Comparison of ENCODE assay signal across 8 cellular contexts in the genomic region with DNA sequence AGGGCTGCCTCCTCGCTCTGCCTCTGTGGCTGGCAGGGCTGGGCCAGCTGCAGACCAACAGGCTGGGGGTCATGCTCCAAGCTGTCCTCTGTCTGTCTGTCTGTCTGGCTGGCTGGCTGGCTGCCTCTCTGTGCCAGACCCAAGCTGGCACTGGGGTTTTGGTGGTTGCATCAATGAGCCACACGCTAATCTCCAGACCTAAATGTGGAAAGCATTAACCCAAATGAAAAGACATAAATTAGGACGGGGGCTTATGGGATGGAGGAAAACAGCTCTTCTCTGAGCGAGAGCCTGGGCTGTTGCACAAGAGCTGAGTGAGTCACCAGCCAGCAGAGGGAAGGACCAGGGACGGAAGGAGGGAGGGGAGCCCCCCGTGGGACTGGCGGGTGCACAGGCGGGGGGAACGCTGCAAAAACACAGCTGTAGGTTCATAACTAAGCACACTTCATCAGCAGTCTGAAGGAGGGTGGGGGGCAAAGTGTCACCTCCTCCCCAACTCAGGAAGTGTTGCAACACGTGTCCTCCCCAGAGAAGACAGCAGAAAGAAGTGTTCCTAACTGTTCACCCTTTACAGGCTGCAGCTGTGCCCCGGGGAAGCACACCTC.
DNase-seq lines count a peak whose midpoint lies in the region; ATAC-seq and TF ChIP-seq lines count a peak whose summit lies in the region.

No MANE protein-coding gene starts in this region.

- POLR2A ChIA-PET in activated CD4-positive, alpha-beta T cell treated with anti-CD3 and anti-CD28 coated beads for 36 hours (lab: Charles Lee): no interaction called here

- H3K27me3 ChIP-seq in mesenchymal stem cell (ENCODE audit: control insufficient read depth in 1 of 2, insufficient read depth in 1 of 2, low read length in 2 of 2): no peaks in the 10 kb centered on the region

- H3K23ac ChIP-seq in mesenchymal stem cell (ENCODE audit: low read length in 2 of 2): peak overlapping the region in 1 of 2 experiments; percentile 24

- no peak overlapping the region for H2AFZ ChIP-seq in mesenchymal stem cell (ENCODE audit: low read depth, low read length)

- peak overlapping the region; percentile 91 to 99 for H3K18ac ChIP-seq in mesenchymal stem cell (ENCODE audit: low read depth in 1 of 2, low read length in 2 of 2)

- H3K4me1 Mint-ChIP-seq in activated CD4-positive, alpha-beta T cell treated with anti-CD3 and anti-CD28 coated beads for 36 hours: peaks cover 36% of the 10 kb centered on the region

- peak overlapping the region; percentile 99 for H4K91ac ChIP-seq in mesenchymal stem cell (ENCODE audit: low read length)

- intact Hi-C loops in activated CD4-positive, alpha-beta T cell treated with anti-CD3 and anti-CD28 coated beads for 36 hours (cut with DNase I, micrococcal nuclease): no loop called here

- peaks cover 34% of the 10 kb centered on the region for H3K4me1 ChIP-seq in mesenchymal stem cell (ENCODE audit: control insufficient read depth, insufficient read depth, low read depth, low read length)

- ATAC-seq in GM18502 (IDR thresholded peaks at IDR 0.05; ENCODE audit: poor library complexity, unreplicated experiment): peak; percentile 60
- peak; percentile 86 for ATAC-seq in activated CD4-positive, alpha-beta T cell treated with anti-CD3 and anti-CD28 coated beads for 36 hours

- H2BK15ac ChIP-seq in mesenchymal stem cell (ENCODE audit: low read depth, poor library complexity, severe bottlenecking): no peak overlapping the region

- H3K9ac ChIP-seq in mesenchymal stem cell (ENCODE audit: low read length): peak overlapping the region; percentile 94

- peak overlapping the region; percentile 37 for H3K4me3 ChIP-seq in choroid plexus epithelial cell (ENCODE audit: low read depth, low read length)
- H3K4me3 ChIP-seq in mesenchymal stem cell (ENCODE audit: insufficient read depth in 1 of 2, low read depth in 1 of 2, low read length in 2 of 2): peak overlapping the region in 1 of 2 experiments; percentile 59

- no peaks in the 10 kb centered on the region for H3K9me3 Mint-ChIP-seq in activated CD4-positive, alpha-beta T cell treated with anti-CD3 and anti-CD28 coated beads for 36 hours (ENCODE audit: low read depth)

- H3K27ac ChIP-seq in mesenchymal stem cell (ENCODE audit: low read length, poor library complexity, severe bottlenecking): peak overlapping the region; percentile 93

- WGBS in mesenchymal stem cell: under 1% methylated on average over 8 of the region's 11 CpGs

- peak overlapping the region; percentile 96 for H3K4ac ChIP-seq in mesenchymal stem cell (ENCODE audit: low read depth in 1 of 2, low read length in 2 of 2)

- H2AK5ac ChIP-seq in mesenchymal stem cell (ENCODE audit: low read length, severe bottlenecking): no peak overlapping the region

- no peaks in the 10 kb centered on the region for H3K36me3 Mint-ChIP-seq in activated CD4-positive, alpha-beta T cell treated with anti-CD3 and anti-CD28 coated beads for 36 hours (ENCODE audit: low read depth)

- CTCF ChIA-PET in activated CD4-positive, alpha-beta T cell treated with anti-CD3 and anti-CD28 coated beads for 36 hours (lab: Charles Lee): interaction anchor here (1.0 kb wide), 1 partner anchor 126 kb away, joined by 3 read pairs; no protein-coding TSS in a partner anchor

- H4K8ac ChIP-seq in mesenchymal stem cell (ENCODE audit: low read length): peak overlapping the region; percentile 86

- peak; percentile 19 for DNase-seq in HK-2 (ENCODE audit: unreplicated experiment)
- DNase-seq in activated CD4-positive, alpha-beta T cell treated with anti-CD3 and anti-CD28 coated beads for 36 hours: peak; percentile 77
- peak; percentile 98 for DNase-seq in choroid plexus epithelial cell (ENCODE audit: low read depth)
- DNase-seq in mesenchymal stem cell: peak; percentile 99
- peak; percentile 36 to 57 for DNase-seq in stimulated activated CD8-positive, alpha-beta memory T cell treated with anti-CD3 and anti-CD28 coated beads, Interleukin-2, amount 100 ng/mL, for 48 hours (ENCODE audit: low read depth in 2 of 2)
- DNase-seq in DMS53 (lab: John Stamatoyannopoulos, UW): no peak
- no peak for DNase-seq in NCI-H748 (lab: John Stamatoyannopoulos, UW; ENCODE audit: unreplicated experiment)

- peak overlapping the region; percentile 15 for H3K4me2 ChIP-seq in mesenchymal stem cell (ENCODE audit: low read length, poor library complexity, severe bottlenecking)

- no peaks in the 10 kb centered on the region for H3K9me3 ChIP-seq in mesenchymal stem cell (ENCODE audit: control insufficient read depth, low read length)

- H2BK12ac ChIP-seq in mesenchymal stem cell (ENCODE audit: low read length in 2 of 2): peak overlapping the region; percentile 93 to 97

- H3K14ac ChIP-seq in mesenchymal stem cell (ENCODE audit: low read length in 2 of 2): peak overlapping the region in 1 of 2 experiments; percentile 19

- no peaks in the 10 kb centered on the region for H3K36me3 ChIP-seq in mesenchymal stem cell (ENCODE audit: control insufficient read depth in 1 of 2, insufficient read depth in 2 of 2, low read depth in 1 of 2, low read length in 2 of 2)

- H3K4me3 Mint-ChIP-seq in activated CD4-positive, alpha-beta T cell treated with anti-CD3 and anti-CD28 coated beads for 36 hours: peak overlapping the region; percentile 7

- H3K27ac Mint-ChIP-seq in activated CD4-positive, alpha-beta T cell treated with anti-CD3 and anti-CD28 coated beads for 36 hours: peak overlapping the region; percentile 66

- no peak for TF ChIP-seq CTCF in choroid plexus epithelial cell (conservative IDR thresholded peaks at IDR 0.05; ENCODE audit: low read depth, low read length)

- H2BK5ac ChIP-seq in mesenchymal stem cell (ENCODE audit: low read depth, low read length, poor library complexity, severe bottlenecking): peak overlapping the region; percentile 76

- no peaks in the 10 kb centered on the region for H3K27me3 Mint-ChIP-seq in activated CD4-positive, alpha-beta T cell treated with anti-CD3 and anti-CD28 coated beads for 36 hours

- H3K79me1 ChIP-seq in mesenchymal stem cell (replicated peaks; ENCODE audit: low read length, poor library complexity, severe bottlenecking): peaks cover 4% of the 10 kb centered on the region

- H2BK120ac ChIP-seq in mesenchymal stem cell (ENCODE audit: low read depth, low read length): peak overlapping the region; percentile 85

Comparison
In these comparisons a context has a peak if more than half of its experiments do, and no peak if none do; other contexts are left out.
1. DNase-seq: peak in HK-2 (single experiment), activated CD4-positive, alpha-beta T cell treated with anti-CD3 and anti-CD28 coated beads for 36 hours (single experiment), choroid plexus epithelial cell (single experiment), mesenchymal stem cell (single experiment) and stimulated activated CD8-positive, alpha-beta memory T cell treated with anti-CD3 and anti-CD28 coated beads, Interleukin-2, amount 100 ng/mL, for 48 hours (2 of 2); none in DMS53 (single experiment) and NCI-H748 (single experiment).